Comparison of ENCODE assay signal across 28 cellular contexts in the genomic region with DNA sequence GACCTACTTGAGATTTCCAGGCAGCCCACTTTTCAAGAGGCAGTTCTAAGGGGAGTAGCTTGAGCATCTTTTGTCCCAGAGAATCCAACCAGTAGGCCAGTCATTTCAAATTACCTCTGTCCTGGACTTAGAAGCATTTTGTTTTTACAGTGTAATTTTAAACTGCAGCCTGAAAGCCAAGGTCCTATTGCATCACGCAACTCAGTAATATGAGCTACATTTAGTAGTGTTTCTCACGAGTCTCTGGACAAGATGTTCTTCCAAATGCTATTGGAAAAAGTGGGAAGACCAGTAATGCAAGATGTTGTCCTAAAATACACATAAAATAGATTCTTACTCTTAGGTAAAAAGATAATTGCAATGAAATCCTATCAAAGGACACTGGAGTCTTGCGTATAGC.
"Had no signal": no experiment of that assay in that cellular context is flagged by ENCODE, and none has a peak within 500 bp of the region (broad histone marks: within the 10 kb centered on the region; RNA-seq: fewer than 3 reads in every experiment).

No MANE protein-coding gene starts in this region.

- H3K27me3 Mint-ChIP-seq: activated naive CD4-positive, alpha-beta T cell treated with anti-CD3 and anti-CD28 coated beads, Interleukin-2, amount 50 U/mL, for 24 hours had no signal

- H3K9me3 Mint-ChIP-seq: activated naive CD4-positive, alpha-beta T cell treated with anti-CD3 and anti-CD28 coated beads, Interleukin-2, amount 50 U/mL, for 24 hours; activated T-helper 1 cell treated with anti-CD3 and anti-CD28 coated beads, Interleukin-12 subunit alpha, Interleukin-12 subunit beta, Interleukin-2, Interleukin-4 antibody, amounts not matched to agents 30 ng/mL and 10 ng/mL and 1 ng/mL, durations not matched to agents 14 hours and 24 hours and 36 hours; T-helper 1 cell treated with Interleukin-12 subunit alpha and Interleukin-12 subunit beta and Interleukin-4 antibody, amounts not matched to agents 30 μg/mL and 1 μg/mL, for 36 hours had no signal

- H3K4me3 ChIP-seq: ascending aorta, cardiac muscle cell had no signal

- H3K27ac ChIP-seq: ascending aorta, cardiac muscle cell had no signal

- H3K4me1 Mint-ChIP-seq: activated naive CD4-positive, alpha-beta T cell treated with anti-CD3 and anti-CD28 coated beads, Interleukin-2, amount 50 U/mL, for 24 hours; brain had no signal

- H3K27me3 ChIP-seq: ascending aorta, cardiac muscle cell had no signal

- H3K27ac Mint-ChIP-seq: activated CD8-positive, alpha-beta T cell treated with anti-CD3 and anti-CD28 coated beads, Interleukin-2, amount 10 ng/mL, durations not matched to agents 7 days and 5 days; activated naive CD4-positive, alpha-beta T cell treated with anti-CD3 and anti-CD28 coated beads, Interleukin-2, amount 50 U/mL, for 24 hours; activated T-helper 1 cell treated with anti-CD3 and anti-CD28 coated beads, Interleukin-12 subunit alpha, Interleukin-12 subunit beta, Interleukin-2, Interleukin-4 antibody, amounts not matched to agents 30 ng/mL and 10 ng/mL and 1 ng/mL, durations not matched to agents 14 hours and 24 hours and 36 hours; brain; T-helper 1 cell treated with Interleukin-12 subunit alpha and Interleukin-12 subunit beta and Interleukin-4 antibody, amounts not matched to agents 30 μg/mL and 1 μg/mL, for 36 hours had no signal

- H3K4me1 ChIP-seq: ascending aorta had no signal

- H3K36me3 Mint-ChIP-seq: activated naive CD4-positive, alpha-beta T cell treated with anti-CD3 and anti-CD28 coated beads, Interleukin-2, amount 50 U/mL, for 24 hours; brain had no signal

- ATAC-seq: activated CD4-positive, CD25-positive, alpha-beta regulatory T cell treated with anti-CD3 and anti-CD28 coated beads, Interleukin-2, amount 50 U/mL, for 24 hours; activated CD8-positive, alpha-beta T cell treated with anti-CD3 and anti-CD28 coated beads, Interleukin-2, amount 10 ng/mL, durations not matched to agents 7 days and 5 days; PC-3 had no signal

- H3K36me3 ChIP-seq: ascending aorta, cardiac muscle cell had no signal

- H3K9me3 ChIP-seq: ascending aorta had no signal

- H3K4me3 Mint-ChIP-seq: activated CD8-positive, alpha-beta T cell treated with anti-CD3 and anti-CD28 coated beads, Interleukin-2, amount 10 ng/mL, durations not matched to agents 7 days and 5 days; activated naive CD4-positive, alpha-beta T cell treated with anti-CD3 and anti-CD28 coated beads, Interleukin-2, amount 50 U/mL, for 24 hours; activated T-helper 1 cell treated with anti-CD3 and anti-CD28 coated beads, Interleukin-12 subunit alpha, Interleukin-12 subunit beta, Interleukin-2, Interleukin-4 antibody, amounts not matched to agents 30 ng/mL and 10 ng/mL and 1 ng/mL, durations not matched to agents 14 hours and 24 hours and 36 hours; brain; T-helper 1 cell treated with Interleukin-12 subunit alpha and Interleukin-12 subunit beta and Interleukin-4 antibody, amounts not matched to agents 30 μg/mL and 1 μg/mL, for 36 hours had no signal

- DNase-seq: activated CD4-positive, alpha-beta T cell treated with anti-CD3 and anti-CD28 coated beads for 48 hours; activated CD4-positive, alpha-beta T cell treated with anti-CD3 and anti-CD28 coated beads, Interleukin-2, amount 50 U/mL, for 4 hours; activated CD8-positive, alpha-beta memory T cell treated with anti-CD3 and anti-CD28 coated beads, Interleukin-2, amount 50 U/mL, for 48 hours; activated CD8-positive, alpha-beta T cell treated with anti-CD3 and anti-CD28 coated beads, Interleukin-2, amount 10 ng/mL, durations not matched to agents 7 days and 5 days; activated effector memory CD4-positive, alpha-beta T cell treated with Interleukin-2 at 50 U/mL for 16 hours; activated naive CD4-positive, alpha-beta T cell; activated T-cell treated with anti-CD3 and anti-CD28 coated beads, Interleukin-2, amount 50 U/mL, for 1 hour; amniotic stem cell; cerebellar nuclear complex; Kasumi-1; KBM-7; MV-4-11; NCI-H1092 treated with DMSO at 0.1 percent for 48 hours; NCI-H1417 treated with DMSO at 0.1 percent for 48 hours; NCI-H1694; NCI-H2029; NCI-H2107; NCI-H446; NCI-H524; PC-3; SHP77 treated with DMSO at 0.1 percent for 48 hours had no signal
